24 cellular contexts compared by ENCODE assay signal in the genomic region with DNA sequence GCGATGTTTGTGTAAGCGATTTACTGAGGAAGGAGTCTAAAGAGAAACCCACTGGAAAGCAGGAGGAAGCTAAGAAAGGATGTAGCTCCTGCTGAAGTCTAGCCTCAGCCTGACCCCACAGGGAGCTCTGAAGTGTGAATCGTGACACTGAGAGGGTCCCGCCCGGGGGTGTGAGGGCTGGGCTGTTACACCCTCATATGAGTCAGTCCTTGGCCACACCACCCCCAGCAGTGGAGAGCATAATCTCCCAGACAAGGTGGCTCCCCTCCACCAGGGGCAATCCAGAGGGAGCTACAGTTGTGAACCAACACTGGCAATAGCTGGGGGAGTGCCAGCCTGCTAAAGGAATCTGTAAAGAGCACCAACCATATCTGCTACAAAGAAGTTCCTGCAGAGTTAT. TPM values are rescaled to one million over a fixed set of nuclear protein-coding genes. Genes with fewer than 3 reads are reported as not detected.
"Had no signal": no experiment of that assay in that cellular context is flagged by ENCODE, and none has a peak within 500 bp of the region (broad histone marks: within the 10 kb centered on the region; RNA-seq: fewer than 3 reads in every experiment).

No MANE protein-coding gene starts in this region.

- H3K36me3 ChIP-seq: ascending aorta, SJCRH30 had no signal

- H2AFZ ChIP-seq: PC-9 had no signal

- ATAC-seq: activated CD8-positive, alpha-beta T cell treated with anti-CD3 and anti-CD28 coated beads, Interleukin-2, amount 10 ng/mL, durations not matched to agents 7 days and 5 days; body of pancreas; WTC11 had no signal

- H3K9me3 ChIP-seq: ascending aorta, body of pancreas, SJCRH30, SK-N-SH had no signal

- DNase-seq: activated CD4-positive, alpha-beta T cell treated with anti-CD3 and anti-CD28 coated beads for 48 hours; activated CD4-positive, alpha-beta T cell treated with anti-CD3 and anti-CD28 coated beads, Interleukin-2, amount 50 U/mL, for 4 hours; activated CD4-positive, CD25-positive, alpha-beta regulatory T cell treated with anti-CD3 and anti-CD28 coated beads, Interleukin-2, amount 50 U/mL, for 72 hours; activated CD8-positive, alpha-beta memory T cell treated with anti-CD3 and anti-CD28 coated beads, Interleukin-2, amount 50 U/mL, for 48 hours; activated CD8-positive, alpha-beta T cell treated with anti-CD3 and anti-CD28 coated beads, Interleukin-2, amount 10 ng/mL, durations not matched to agents 7 days and 5 days; activated naive CD4-positive, alpha-beta T cell; activated T-cell treated with anti-CD3 and anti-CD28 coated beads, Interleukin-2, amount 50 U/mL, for 1 hour; amniotic stem cell; body of pancreas; KG1; MM.1S; NCI-H1105; NCI-H1436 treated with DMSO at 0.1 percent for 48 hours; NCI-H187; NCI-H2081; NCI-H446; NCI-H524; PC-9; SJCRH30; SK-N-SH; T-helper 1 cell had no signal

- H3K4me2 ChIP-seq: PC-9, SK-N-SH had no signal

- H3K27ac ChIP-seq: ascending aorta, body of pancreas, PC-9, SJCRH30 had no signal

- H3K4me1 ChIP-seq: ascending aorta, body of pancreas, SJCRH30 had no signal

- H3K9ac ChIP-seq: SK-N-SH had no signal

- H3K27me3 ChIP-seq: ascending aorta, body of pancreas, SJCRH30 had no signal

- H3K4me3 ChIP-seq: ascending aorta, body of pancreas, PC-9, SJCRH30 had no signal

RNA-seq across cellular contexts. Expression of gene SVOP, which starts 31.5 kb away (rescaled TPM):
- total RNA-seq: activated CD8-positive, alpha-beta T cell treated with anti-CD3 and anti-CD28 coated beads, Interleukin-2, amount 10 ng/mL, durations not matched to agents 7 days and 5 days; ascending aorta; PC-9; SJCRH30; T-helper 2 cell treated with Interferon-gamma antibody and Interleukin-4, amounts not matched to agents 100 ng/mL and 5 ng/mL, for 36 hours had no signal
